Comparison of ENCODE assay signal across 16 cellular contexts in genomic region chr17:71869833-71870545, GRCh38.
DNase-seq lines count a peak whose midpoint lies in the region; TF ChIP-seq lines count a peak whose summit lies in the region.
"Had no signal": no experiment of that assay in that cellular context is flagged by ENCODE, and none has a peak within 500 bp of the region (broad histone marks: within the 10 kb centered on the region; RNA-seq: fewer than 3 reads in every experiment).

No MANE protein-coding gene starts in this region.

- no peak overlapping the region for H3K4me2 ChIP-seq in GM23248 (ENCODE audit: unreplicated experiment)
- H3K4me2 ChIP-seq in neural progenitor cell: peak overlapping the region; percentile 4

- H3K4me1 Mint-ChIP-seq in neural progenitor cell: peaks cover 4% of the 10 kb centered on the region
- no peaks in the 10 kb centered on the region for H3K4me1 Mint-ChIP-seq in activated naive CD8-positive, alpha-beta T cell treated with anti-CD3 and anti-CD28 coated beads for 36 hours
- H3K4me1 Mint-ChIP-seq: T-helper 17 cell had no signal

- WGBS in GM23248 (ENCODE audit: low coverage in 1 of 2, low lambda C conversion rate in 2 of 2, missing lambda C conversion rate in 2 of 2), 2 experiments: 80 to 84% methylated on average over 7 of the region's 7 CpGs

- no peak overlapping the region for H3K4me3 Mint-ChIP-seq in neural progenitor cell
- no peak overlapping the region for H3K4me3 Mint-ChIP-seq in activated naive CD8-positive, alpha-beta T cell treated with anti-CD3 and anti-CD28 coated beads for 36 hours
- H3K4me3 Mint-ChIP-seq: T-helper 17 cell had no signal

- H3K9me3 ChIP-seq in GM23248 (ENCODE audit: low read depth) (no peaks in the 10 kb centered on the region), neural progenitor cell (ENCODE audit: low read depth) (peaks cover 3% of the 10 kb centered on the region)
- H3K9me3 ChIP-seq: Peyer's patch had no signal

- no peaks in the 10 kb centered on the region for H3K27me3 Mint-ChIP-seq in neural progenitor cell (ENCODE audit: insufficient read depth, low read depth)
- H3K27me3 Mint-ChIP-seq in activated naive CD8-positive, alpha-beta T cell treated with anti-CD3 and anti-CD28 coated beads for 36 hours: no peaks in the 10 kb centered on the region
- H3K27me3 Mint-ChIP-seq: T-helper 17 cell had no signal

- no peaks in the 10 kb centered on the region for H3K9me3 Mint-ChIP-seq in neural progenitor cell
- no peaks in the 10 kb centered on the region for H3K9me3 Mint-ChIP-seq in activated naive CD8-positive, alpha-beta T cell treated with anti-CD3 and anti-CD28 coated beads for 36 hours

- H3F3A ChIP-seq in GM23248 (ENCODE audit: insufficient read depth) (no peaks in the 10 kb centered on the region), neural progenitor cell (ENCODE audit: low read depth) (no peaks in the 10 kb centered on the region)

- no peaks in the 10 kb centered on the region for H3K79me2 ChIP-seq in GM23248 (ENCODE audit: insufficient read depth)
- H3K79me2 ChIP-seq in neural progenitor cell (ENCODE audit: low read depth): no peaks in the 10 kb centered on the region

- H3K4me3 ChIP-seq in GM23248 (no peak overlapping the region), neural progenitor cell (no peak overlapping the region)
- H3K4me3 ChIP-seq: Peyer's patch had no signal

- H3K4me1 ChIP-seq in GM23248 (ENCODE audit: insufficient read depth): no peaks in the 10 kb centered on the region
- H3K4me1 ChIP-seq in neural progenitor cell: peaks cover 16% of the 10 kb centered on the region
- H3K4me1 ChIP-seq: Peyer's patch had no signal

- H3K27ac Mint-ChIP-seq in neural progenitor cell: no peak overlapping the region
- no peak overlapping the region for H3K27ac Mint-ChIP-seq in activated naive CD8-positive, alpha-beta T cell treated with anti-CD3 and anti-CD28 coated beads for 36 hours
- H3K27ac Mint-ChIP-seq: T-helper 17 cell had no signal

- DNase-seq in Ammon's horn (ENCODE audit: low spot score) (peak; percentile 8), GM23248 (peak; percentile 2), NCI-H748 (lab: John Stamatoyannopoulos, UW; ENCODE audit: unreplicated experiment) (peak; percentile 68), neural progenitor cell (ENCODE audit: low spot score) (no peak), GM10266 (ENCODE audit: extremely low spot score) (no peak)
- no peak for DNase-seq in activated effector memory CD4-positive, alpha-beta T cell treated with anti-CD3 and anti-CD28 coated beads, Interleukin-2, amount 50 U/mL, for 16 hours
- DNase-seq in activated naive CD8-positive, alpha-beta T cell treated with anti-CD3 and anti-CD28 coated beads for 36 hours: no peak
- DNase-seq: ACHN, DMS79 treated with DMSO at 0.1 percent for 48 hours, GOT3, KBM-7, NCI-H1930, NCI-H526, Peyer's patch, T-helper 17 cell had no signal

- in situ Hi-C loops in GM23248 (cut with MboI): no loop called here

- H3K9me2 ChIP-seq in GM23248 (ENCODE audit: insufficient read depth): no peaks in the 10 kb centered on the region

- H3K9ac ChIP-seq in GM23248 (no peak overlapping the region), neural progenitor cell (no peak overlapping the region)

- no peak overlapping the region for H2AFZ ChIP-seq in GM23248
- no peak overlapping the region for H2AFZ ChIP-seq in neural progenitor cell (replicated peaks)

- TF ChIP-seq CTCF in neural progenitor cell (IDR thresholded peaks at IDR 0.05) (no peak), GM10266 (IDR thresholded peaks at IDR 0.05; ENCODE audit: control insufficient read depth, insufficient read depth, low read depth, missing control alignments) (no peak)

- H3K27me3 ChIP-seq in GM23248 (replicated peaks; ENCODE audit: insufficient read depth) (no peaks in the 10 kb centered on the region), neural progenitor cell (no peaks in the 10 kb centered on the region)
- H3K27me3 ChIP-seq: Peyer's patch had no signal

- H3K36me3 Mint-ChIP-seq in neural progenitor cell: no peaks in the 10 kb centered on the region
- H3K36me3 Mint-ChIP-seq in activated naive CD8-positive, alpha-beta T cell treated with anti-CD3 and anti-CD28 coated beads for 36 hours: no peaks in the 10 kb centered on the region

- H3K36me3 ChIP-seq in GM23248 (ENCODE audit: low read depth) (no peaks in the 10 kb centered on the region), neural progenitor cell (no peaks in the 10 kb centered on the region)
- H3K36me3 ChIP-seq: Peyer's patch had no signal

- H3K27ac ChIP-seq in GM23248 (no peak overlapping the region), neural progenitor cell (no peak overlapping the region)
- H3K27ac ChIP-seq: C4-2B, Peyer's patch had no signal

- H4K20me1 ChIP-seq in GM23248 (ENCODE audit: insufficient read depth) (no peaks in the 10 kb centered on the region), neural progenitor cell (ENCODE audit: low read depth) (no peaks in the 10 kb centered on the region)

Comparison
In these comparisons a context has a peak if more than half of its experiments do, and no peak if none do; other contexts are left out.
1. DNase-seq: peak in Ammon's horn (single experiment), GM23248 (single experiment) and NCI-H748 (single experiment); none in neural progenitor cell (single experiment), activated effector memory CD4-positive, alpha-beta T cell treated with anti-CD3 and anti-CD28 coated beads, Interleukin-2, amount 50 U/mL, for 16 hours (single experiment), GM10266 (single experiment) and activated naive CD8-positive, alpha-beta T cell treated with anti-CD3 and anti-CD28 coated beads for 36 hours (single experiment).